ENCODE assay signal across 1 cellular context in genomic region chr13:23433171-23434153, GRCh38.
A peak's percentile ranks its signal among the peaks of the same experiment; 100 is the strongest.
TF ChIP-seq lines count a peak whose summit lies in the region.

Gene SACS, minus strand, starts transcription at chr13:23433702. Its CDS starts 22,463 bp downstream, at chr13:23411239.

TF ChIP-seq in SK-N-SH, 30 proteins besides CTCF, POLR2A, EP300 and RAD21 (continued from another document):
- TF ChIP-seq ZBTB33 (IDR thresholded peaks at IDR 0.05; ENCODE audit: borderline replicate concordance, low read depth), result no peak
- TF ChIP-seq TAF1 (IDR thresholded peaks at IDR 0.05; ENCODE audit: borderline replicate concordance, low read depth, low read length), result 0 out of 2 replicates have a peak, but pooled peaks have one; percentile 12
- TF ChIP-seq PBX3 (IDR thresholded peaks at IDR 0.05), result no peak
- 0 out of 2 replicates have a peak, but pooled peaks have one; percentile 7 for TF ChIP-seq REST (IDR thresholded peaks at IDR 0.05; ENCODE audit: low read depth, low read length)
- no peak for TF ChIP-seq CHD2 (IDR thresholded peaks at IDR 0.05; ENCODE audit: low read length, partially characterized antibody)
- TF ChIP-seq SIN3A (IDR thresholded peaks at IDR 0.05; ENCODE audit: borderline replicate concordance, low read depth, low read length), result no peak
- TF ChIP-seq ELF1 (IDR thresholded peaks at IDR 0.05), result no peak
- TF ChIP-seq TCF12 (IDR thresholded peaks at IDR 0.05), result peak; percentile 24; the same call in 1 of the 2 replicates
- TF ChIP-seq NFIC (IDR thresholded peaks at IDR 0.05; ENCODE audit: borderline replicate concordance), result no peak
